ENCODE assay signal across 1 cellular context in genomic region chr11:110738641-110739040, GRCh38.
TF ChIP-seq lines count a peak whose summit lies in the region.

No MANE protein-coding gene starts in this region.

TF ChIP-seq in liver, 16 proteins besides CTCF, POLR2A, EP300 and RAD21 (continued from another document):
- no peak for TF ChIP-seq SP1 (IDR thresholded peaks at IDR 0.05)
